18 cellular contexts compared by ENCODE assay signal in genomic region chr21:35023396-35024070, GRCh38. TPM values are rescaled to one million over a fixed set of nuclear protein-coding genes. Genes with fewer than 3 reads are reported as not detected.
DNase-seq lines count a peak whose midpoint lies in the region; ATAC-seq and TF ChIP-seq lines count a peak whose summit lies in the region.
"Had no signal": no experiment of that assay in that cellular context is flagged by ENCODE, and none has a peak within 500 bp of the region (broad histone marks: within the 10 kb centered on the region; RNA-seq: fewer than 3 reads in every experiment).

No MANE protein-coding gene starts in this region.

- H3K36me3 Mint-ChIP-seq in CD8-positive, alpha-beta T cell: peaks cover 25% of the 10 kb centered on the region
- peaks cover 43% of the 10 kb centered on the region for H3K36me3 Mint-ChIP-seq in activated CD4-positive, alpha-beta memory T cell treated with anti-CD3 and anti-CD28 coated beads, Interleukin-2, amount 10 ng/mL, durations not matched to agents 7 days and 5 days (ENCODE audit: low read depth)
- H3K36me3 Mint-ChIP-seq: brain had no signal

- ATAC-seq in CD8-positive, alpha-beta T cell: no peak
- ATAC-seq in right lobe of liver (peak in 3 of 4 donors; percentile 7 to 21 (median 20)), HG02981 (IDR thresholded peaks at IDR 0.05; ENCODE audit: unreplicated experiment) (no peak)

- H3K4me1 ChIP-seq in CD8-positive, alpha-beta T cell (ENCODE audit: insufficient read depth, low read length): peaks cover 76% of the 10 kb centered on the region
- H3K4me1 ChIP-seq in right lobe of liver: peaks cover 0 to 25% (median 6%) of the 10 kb centered on the region in 4 donors

- H3K27me3 ChIP-seq in CD8-positive, alpha-beta T cell (ENCODE audit: insufficient read depth, low read length): no peaks in the 10 kb centered on the region
- no peaks in the 10 kb centered on the region for H3K27me3 ChIP-seq in right lobe of liver
- H3K27me3 ChIP-seq: MG63 had no signal

- no peak for TF ChIP-seq POLR2A in right lobe of liver (IDR thresholded peaks at IDR 0.05)

- H3K4me1 Mint-ChIP-seq in CD8-positive, alpha-beta T cell (ENCODE audit: low read depth): peaks cover 90% of the 10 kb centered on the region
- peaks cover 80% of the 10 kb centered on the region for H3K4me1 Mint-ChIP-seq in activated CD4-positive, alpha-beta memory T cell treated with anti-CD3 and anti-CD28 coated beads, Interleukin-2, amount 10 ng/mL, durations not matched to agents 7 days and 5 days

- POLR2A ChIA-PET in CD8-positive, alpha-beta T cell (lab: Charles Lee): interaction anchor here (1.1 to 1.7 kb wide), 3 partner anchors 24 to 133 kb away, joined by 3 to 4 read pairs (median 4); no protein-coding TSS in a partner anchor
- POLR2A ChIA-PET in activated CD4-positive, alpha-beta memory T cell treated with anti-CD3 and anti-CD28 coated beads, Interleukin-2, amount 10 ng/mL, durations not matched to agents 7 days and 5 days (lab: Charles Lee): interaction anchor here (8.8 to 10.1 kb wide), 2 partner anchors 23 to 40 kb away, joined by 81 to 428 read pairs; partner anchors contain the start of gene RUNX1

- intact Hi-C loops in CD8-positive, alpha-beta T cell (cut with DNase I, micrococcal nuclease): loop anchor here in 1 of 2 experiments (2.0 to 10.0 kb wide), 3 partner anchors 37 to 409 kb away; partner anchors contain the start of gene RCAN1
- intact Hi-C loops in right lobe of liver (cut with DNase I) (no loop called here), posterior cingulate gyrus (cut with DNase I) (no loop called here)

- WGBS in right lobe of liver (ENCODE audit: insufficient coverage, low coverage, low lambda C conversion rate, missing lambda C conversion rate): 40% methylated on average over 3 of the region's 3 CpGs

- no peaks in the 10 kb centered on the region for H3K9me3 ChIP-seq in CD8-positive, alpha-beta T cell (ENCODE audit: low read length)
- H3K9me3 ChIP-seq in right lobe of liver: no peaks in the 10 kb centered on the region
- H3K9me3 ChIP-seq: MG63 had no signal

- no peaks in the 10 kb centered on the region for H3K27me3 Mint-ChIP-seq in CD8-positive, alpha-beta T cell (ENCODE audit: low read depth)
- H3K27me3 Mint-ChIP-seq in activated CD4-positive, alpha-beta memory T cell treated with anti-CD3 and anti-CD28 coated beads, Interleukin-2, amount 10 ng/mL, durations not matched to agents 7 days and 5 days: no peaks in the 10 kb centered on the region
- H3K27me3 Mint-ChIP-seq: dendritic cell treated with granulocyte-macrophage colony-stimulating factor and Interleukin-4, amounts not matched to agents 40 ng/mL and 50 ng/mL, for 4 days had no signal

- H3K4me3 ChIP-seq in CD8-positive, alpha-beta T cell (ENCODE audit: low read depth, low read length): no peak overlapping the region
- H3K4me3 ChIP-seq in right lobe of liver: no peak overlapping the region
- H3K4me3 ChIP-seq: MG63 had no signal

- no peaks in the 10 kb centered on the region for H3K9me3 Mint-ChIP-seq in CD8-positive, alpha-beta T cell
- H3K9me3 Mint-ChIP-seq in activated CD4-positive, alpha-beta memory T cell treated with anti-CD3 and anti-CD28 coated beads, Interleukin-2, amount 10 ng/mL, durations not matched to agents 7 days and 5 days: peaks cover 2% of the 10 kb centered on the region
- H3K9me3 Mint-ChIP-seq: dendritic cell treated with granulocyte-macrophage colony-stimulating factor and Interleukin-4, amounts not matched to agents 40 ng/mL and 50 ng/mL, for 4 days; nephron had no signal

- TF ChIP-seq CTCF in CD8-positive, alpha-beta T cell (IDR thresholded peaks at IDR 0.05): no peak
- TF ChIP-seq CTCF in right lobe of liver (IDR thresholded peaks at IDR 0.05): no peak

- no peak overlapping the region for H3K27ac ChIP-seq in CD8-positive, alpha-beta T cell (ENCODE audit: low read depth, low read length)
- no peak overlapping the region for H3K27ac ChIP-seq in right lobe of liver

- CTCF ChIA-PET in CD8-positive, alpha-beta T cell (lab: Charles Lee): no interaction called here
- CTCF ChIA-PET in activated CD4-positive, alpha-beta memory T cell treated with anti-CD3 and anti-CD28 coated beads, Interleukin-2, amount 10 ng/mL, durations not matched to agents 7 days and 5 days (lab: Charles Lee): no interaction called here

- no peak overlapping the region for H3K4me3 Mint-ChIP-seq in CD8-positive, alpha-beta T cell
- H3K4me3 Mint-ChIP-seq in activated CD4-positive, alpha-beta memory T cell treated with anti-CD3 and anti-CD28 coated beads, Interleukin-2, amount 10 ng/mL, durations not matched to agents 7 days and 5 days: no peak overlapping the region
- H3K4me3 Mint-ChIP-seq: dendritic cell treated with granulocyte-macrophage colony-stimulating factor and Interleukin-4, amounts not matched to agents 40 ng/mL and 50 ng/mL, for 4 days; nephron had no signal

- H3K36me3 ChIP-seq in CD8-positive, alpha-beta T cell (ENCODE audit: insufficient read depth, low read length): no peaks in the 10 kb centered on the region
- no peaks in the 10 kb centered on the region for H3K36me3 ChIP-seq in right lobe of liver
- H3K36me3 ChIP-seq: MG63 had no signal

- DNase-seq in activated CD8-positive, alpha-beta memory T cell treated with anti-CD3 and anti-CD28 coated beads for 24 hours: peak; percentile 58
- no peak for DNase-seq in activated CD8-positive, alpha-beta memory T cell treated with anti-CD3 and anti-CD28 coated beads, Interleukin-2, amount 50 U/mL, for 4 hours
- no peak for DNase-seq in CD8-positive, alpha-beta T cell
- no peak for DNase-seq in activated CD4-positive, alpha-beta memory T cell treated with anti-CD3 and anti-CD28 coated beads, Interleukin-2, amount 10 ng/mL, durations not matched to agents 7 days and 5 days
- DNase-seq in right lobe of liver: no peak
- DNase-seq in posterior cingulate gyrus: no peak
- DNase-seq in NK-92 (lab: John Stamatoyannopoulos, UW; ENCODE audit: unreplicated experiment): no peak
- DNase-seq: ACHN, activated gamma-delta T cell, MG63, NCI-H187, NCI-H510A, SIG-M5, T1000 had no signal

- peak overlapping the region; percentile 60 for H3K27ac Mint-ChIP-seq in CD8-positive, alpha-beta T cell
- peak overlapping the region; percentile 51 for H3K27ac Mint-ChIP-seq in activated CD4-positive, alpha-beta memory T cell treated with anti-CD3 and anti-CD28 coated beads, Interleukin-2, amount 10 ng/mL, durations not matched to agents 7 days and 5 days
- H3K27ac Mint-ChIP-seq: brain; dendritic cell treated with granulocyte-macrophage colony-stimulating factor and Interleukin-4, amounts not matched to agents 40 ng/mL and 50 ng/mL, for 4 days had no signal

RNA-seq across cellular contexts. Expression of gene RUNX1, which starts 25.6 kb away (rescaled TPM):
- 10 to 100 TPM; 39.3 to 43.1 TPM for total RNA-seq in CD8-positive, alpha-beta T cell
- 10 to 100 TPM; 53.0 to 56.3 TPM for total RNA-seq in activated CD4-positive, alpha-beta memory T cell treated with anti-CD3 and anti-CD28 coated beads, Interleukin-2, amount 10 ng/mL, durations not matched to agents 7 days and 5 days
- 10 to 100 TPM in 1 of 6 experiments, 1 to 10 TPM in 5; 2.9 to 18.3 (median 4.3) TPM for total RNA-seq in right lobe of liver

Comparison
In these comparisons a context has a peak if more than half of its experiments do, and no peak if none do; other contexts are left out.
1. ATAC-seq: peak in right lobe of liver (3 of 4); none in CD8-positive, alpha-beta T cell (single experiment) and HG02981 (single experiment).